ENCODE assay signal across 15 cellular contexts in genomic region chr5:157651011-157651611, GRCh38. TPM values are rescaled to one million over a fixed set of nuclear protein-coding genes. Genes with fewer than 3 reads are reported as not detected.
DNase-seq lines count a peak whose midpoint lies in the region; ATAC-seq, FAIRE-seq and TF ChIP-seq lines count a peak whose summit lies in the region.
"Had no signal": no experiment of that assay in that cellular context is flagged by ENCODE, and none has a peak within 500 bp of the region (broad histone marks: within the 10 kb centered on the region; RNA-seq: fewer than 3 reads in every experiment).

No MANE protein-coding gene starts in this region.

- peak overlapping the region in 1 of 2 donors; percentile 51 for H3K4me3 ChIP-seq in kidney (ENCODE audit: low read length in 2 of 2)
- H3K4me3 ChIP-seq in thoracic aorta = peak overlapping the region; percentile 78

- intact Hi-C loops in activated CD8-positive, alpha-beta T cell treated with anti-CD3 and anti-CD28 coated beads for 36 hours (cut with micrococcal nuclease) = no loop called here
- intact Hi-C loops in kidney (cut with DNase I) = no loop called here

- ATAC-seq in activated CD8-positive, alpha-beta T cell treated with anti-CD3 and anti-CD28 coated beads for 36 hours = no peak
- no peak for ATAC-seq in activated CD8-positive, alpha-beta T cell treated with anti-CD3 and anti-CD28 coated beads, Interleukin-2, amount 10 ng/mL, durations not matched to agents 7 days and 5 days
- ATAC-seq in WTC11 (no peak), thoracic aorta (ENCODE audit: insufficient number of reproducible peaks, low FRiP score, low read depth) (no peak), HG03457 (IDR thresholded peaks at IDR 0.05; ENCODE audit: unreplicated experiment) (no peak)

- TF ChIP-seq CTCF in activated CD8-positive, alpha-beta T cell treated with anti-CD3 and anti-CD28 coated beads for 36 hours (IDR thresholded peaks at IDR 0.05) = no peak
- TF ChIP-seq CTCF in WTC11 (IDR thresholded peaks at IDR 0.05) (no peak), kidney (IDR thresholded peaks at IDR 0.05; ENCODE audit: borderline replicate concordance, extremely low read depth, insufficient read depth) (no peak), thoracic aorta (IDR thresholded peaks at IDR 0.05) (no peak)

- DNase-seq in activated CD8-positive, alpha-beta T cell treated with anti-CD3 and anti-CD28 coated beads for 36 hours = no peak
- DNase-seq in activated CD8-positive, alpha-beta T cell treated with anti-CD3 and anti-CD28 coated beads, Interleukin-2, amount 10 ng/mL, durations not matched to agents 7 days and 5 days = no peak
- DNase-seq in WTC11 (ENCODE audit: low spot score) = no peak
- peak; percentile 70 for DNase-seq in kidney
- no peak for DNase-seq in thoracic aorta (ENCODE audit: low spot score)
- no peak for DNase-seq in medulla oblongata (ENCODE audit: extremely low spot score)
- no peak for DNase-seq in activated CD4-positive, CD25-positive, alpha-beta regulatory T cell treated with anti-CD3 and anti-CD28 coated beads, Interleukin-2, amount 50 U/mL, for 72 hours
- DNase-seq: GDM1; NCI-H1694; NK-92 treated with Interleukin-12 subunit alpha and Interleukin-12 subunit beta, amount 100 ng/mL, for 24 hours had no signal

- POLR2A ChIA-PET in activated CD8-positive, alpha-beta T cell treated with anti-CD3 and anti-CD28 coated beads for 36 hours (lab: Charles Lee) = interaction anchor here (1.1 to 1.2 kb wide), 2 partner anchors 33 to 47 kb away, joined by 3 read pairs; no protein-coding TSS in a partner anchor
- POLR2A ChIA-PET in activated CD8-positive, alpha-beta T cell treated with anti-CD3 and anti-CD28 coated beads, Interleukin-2, amount 10 ng/mL, durations not matched to agents 7 days and 5 days (lab: Charles Lee) = interaction anchor here (0.6 kb wide), 1 partner anchor 100 kb away, joined by 3 read pairs; no protein-coding TSS in a partner anchor
- POLR2A ChIA-PET in WTC11 (lab: Charles Lee) = interaction anchor here (0.6 to 1.8 kb wide), 2 partner anchors 60 to 81 kb away, joined by 4 to 5 read pairs; partner anchors contain the start of gene THG1L

- H3K27me3 Mint-ChIP-seq in activated CD8-positive, alpha-beta T cell treated with anti-CD3 and anti-CD28 coated beads for 36 hours = no peaks in the 10 kb centered on the region
- H3K27me3 Mint-ChIP-seq in activated CD8-positive, alpha-beta T cell treated with anti-CD3 and anti-CD28 coated beads, Interleukin-2, amount 10 ng/mL, durations not matched to agents 7 days and 5 days (ENCODE audit: low read depth) = peaks cover 2% of the 10 kb centered on the region
- H3K27me3 Mint-ChIP-seq in WTC11 (ENCODE audit: low read depth) = peaks cover 45% of the 10 kb centered on the region

- H3K4me1 ChIP-seq in kidney (ENCODE audit: control insufficient read depth in 1 of 2, insufficient read depth in 1 of 2, low read depth in 1 of 2, low read length in 2 of 2) (no peaks in the 10 kb centered on the region), thoracic aorta (ENCODE audit: control insufficient read depth in 1 of 2, low read depth in 2 of 2) (peaks cover 0 to 8% of the 10 kb centered on the region in 2 donors)

- no peak overlapping the region for H3K9ac ChIP-seq in kidney (ENCODE audit: low read length in 2 of 2)

- H3K9me3 ChIP-seq in kidney (ENCODE audit: control insufficient read depth in 1 of 2, low read length in 2 of 2) (peaks cover 0 to 8% of the 10 kb centered on the region in 2 donors), thoracic aorta (no peaks in the 10 kb centered on the region)
- H3K9me3 ChIP-seq: gastroesophageal sphincter had no signal

- no peaks in the 10 kb centered on the region for H3K27me3 ChIP-seq in thoracic aorta (replicated peaks; ENCODE audit: insufficient read depth)
- H3K27me3 ChIP-seq: gastroesophageal sphincter had no signal

- H3K27ac ChIP-seq in kidney (ENCODE audit: low read depth in 2 of 2, low read length in 2 of 2) (no peak overlapping the region), thoracic aorta (no peak overlapping the region)

- peak overlapping the region; percentile 68 for H3K4me3 Mint-ChIP-seq in activated CD8-positive, alpha-beta T cell treated with anti-CD3 and anti-CD28 coated beads for 36 hours
- H3K4me3 Mint-ChIP-seq in activated CD8-positive, alpha-beta T cell treated with anti-CD3 and anti-CD28 coated beads, Interleukin-2, amount 10 ng/mL, durations not matched to agents 7 days and 5 days = no peak overlapping the region
- peak overlapping the region; percentile 57 for H3K4me3 Mint-ChIP-seq in WTC11

- CTCF ChIA-PET in activated CD8-positive, alpha-beta T cell treated with anti-CD3 and anti-CD28 coated beads for 36 hours (lab: Charles Lee) = interaction anchor here (0.5 to 4.1 kb wide), 11 partner anchors 10 to 175 kb away, joined by 3 to 18 read pairs (median 3); partner anchors contain the start of gene LSM11
- CTCF ChIA-PET in activated CD8-positive, alpha-beta T cell treated with anti-CD3 and anti-CD28 coated beads, Interleukin-2, amount 10 ng/mL, durations not matched to agents 7 days and 5 days (lab: Charles Lee) = interaction anchor here (0.8 to 2.3 kb wide), 11 partner anchors 12 to 217 kb away, joined by 3 to 7 read pairs (median 4); no protein-coding TSS in a partner anchor
- CTCF ChIA-PET in WTC11 (lab: Charles Lee) = interaction anchor here (0.5 to 1.7 kb wide), 6 partner anchors 13 to 424 kb away, joined by 3 to 18 read pairs (median 5); partner anchors contain the start of gene LSM11

- H3K27ac Mint-ChIP-seq in activated CD8-positive, alpha-beta T cell treated with anti-CD3 and anti-CD28 coated beads for 36 hours = no peak overlapping the region
- H3K27ac Mint-ChIP-seq in activated CD8-positive, alpha-beta T cell treated with anti-CD3 and anti-CD28 coated beads, Interleukin-2, amount 10 ng/mL, durations not matched to agents 7 days and 5 days = no peak overlapping the region
- no peak overlapping the region for H3K27ac Mint-ChIP-seq in WTC11

- H3K4me1 Mint-ChIP-seq in activated CD8-positive, alpha-beta T cell treated with anti-CD3 and anti-CD28 coated beads for 36 hours (ENCODE audit: low read depth) = peaks cover 10% of the 10 kb centered on the region
- peaks cover 16% of the 10 kb centered on the region for H3K4me1 Mint-ChIP-seq in activated CD8-positive, alpha-beta T cell treated with anti-CD3 and anti-CD28 coated beads, Interleukin-2, amount 10 ng/mL, durations not matched to agents 7 days and 5 days (ENCODE audit: low read depth)
- H3K4me1 Mint-ChIP-seq in WTC11 = no peaks in the 10 kb centered on the region

- H3K9me3 Mint-ChIP-seq in activated CD8-positive, alpha-beta T cell treated with anti-CD3 and anti-CD28 coated beads for 36 hours = peaks cover 20% of the 10 kb centered on the region
- H3K9me3 Mint-ChIP-seq in activated CD8-positive, alpha-beta T cell treated with anti-CD3 and anti-CD28 coated beads, Interleukin-2, amount 10 ng/mL, durations not matched to agents 7 days and 5 days (ENCODE audit: insufficient read depth) = peaks cover 30% of the 10 kb centered on the region
- H3K9me3 Mint-ChIP-seq in WTC11 = peaks cover 31% of the 10 kb centered on the region

- FAIRE-seq in kidney (lab: Jason Lieb, UNC) = no peak
- FAIRE-seq: HTR-8/SVneo had no signal

- H3K36me3 ChIP-seq in kidney (ENCODE audit: control insufficient read depth in 1 of 2, insufficient read depth in 2 of 2, low read length in 2 of 2) (no peaks in the 10 kb centered on the region), thoracic aorta (no peaks in the 10 kb centered on the region)
- H3K36me3 ChIP-seq: gastroesophageal sphincter had no signal

- H3K36me3 Mint-ChIP-seq in activated CD8-positive, alpha-beta T cell treated with anti-CD3 and anti-CD28 coated beads for 36 hours (ENCODE audit: low read depth) = peaks cover 14% of the 10 kb centered on the region
- peaks cover 22% of the 10 kb centered on the region for H3K36me3 Mint-ChIP-seq in activated CD8-positive, alpha-beta T cell treated with anti-CD3 and anti-CD28 coated beads, Interleukin-2, amount 10 ng/mL, durations not matched to agents 7 days and 5 days (ENCODE audit: low read depth)
- peaks cover 18% of the 10 kb centered on the region for H3K36me3 Mint-ChIP-seq in WTC11

TF ChIP-seq in WTC11, 78 proteins besides CTCF, POLR2A, EP300 and RAD21 (continues in another document):
- no peak for TF ChIP-seq E2F1 (CRISPR knock-in tag; IDR thresholded peaks at IDR 0.05)
- no peak for TF ChIP-seq USF1 (CRISPR knock-in tag; IDR thresholded peaks at IDR 0.05)
- TF ChIP-seq JAZF1 (CRISPR knock-in tag; IDR thresholded peaks at IDR 0.05) = no peak
- TF ChIP-seq GABPB1 (CRISPR knock-in tag; IDR thresholded peaks at IDR 0.05) = no peak

RNA-seq across cellular contexts. Expression of gene SOX30, which starts 1.1 kb away (rescaled TPM):
- under 1 TPM; 0.11 to 0.16 TPM for total RNA-seq in activated CD8-positive, alpha-beta T cell treated with anti-CD3 and anti-CD28 coated beads for 36 hours
- total RNA-seq in activated CD8-positive, alpha-beta T cell treated with anti-CD3 and anti-CD28 coated beads, Interleukin-2, amount 10 ng/mL, durations not matched to agents 7 days and 5 days = under 1 TPM; 0.10 to 0.11 TPM
- 0.41 to 0.55 TPM (median 0.46 TPM) in 3 replicates for total RNA-seq in WTC11 (2021)
- 0.09 TPM for total RNA-seq in kidney
- polyA plus RNA-seq in kidney (ENCODE audit: insufficient read depth, low read depth, low replicate concordance) = not detected
- total RNA-seq in thoracic aorta = not detected
- total RNA-seq: mesenteric fat pad had no signal

RNA-seq across cellular contexts. Expression of gene C5orf52, which starts 20.2 kb away (rescaled TPM):
- not detected for total RNA-seq in activated CD8-positive, alpha-beta T cell treated with anti-CD3 and anti-CD28 coated beads for 36 hours
- not detected for total RNA-seq in activated CD8-positive, alpha-beta T cell treated with anti-CD3 and anti-CD28 coated beads, Interleukin-2, amount 10 ng/mL, durations not matched to agents 7 days and 5 days
- total RNA-seq in WTC11 (2021) (not detected in 3 replicates), kidney (not detected), thoracic aorta (not detected)
- polyA plus RNA-seq in kidney (ENCODE audit: insufficient read depth, low read depth, low replicate concordance) = not detected
- total RNA-seq: gastroesophageal sphincter; mesenteric fat pad; T-helper 2 cell treated with Interferon-gamma antibody and Interleukin-4, amounts not matched to agents 100 ng/mL and 5 ng/mL, for 36 hours had no signal
